Comparison of ENCODE assay signal across 25 cellular contexts in genomic region chr10:32114500-32114899, GRCh38.
"Had no signal": no experiment of that assay in that cellular context is flagged by ENCODE, and none has a peak within 500 bp of the region (broad histone marks: within the 10 kb centered on the region; RNA-seq: fewer than 3 reads in every experiment).

No MANE protein-coding gene starts in this region.

- DNase-seq: activated CD4-positive, alpha-beta T cell treated with anti-CD3 and anti-CD28 coated beads, Interleukin-2, amount 10 ng/mL, durations not matched to agents 24 days and 14 days; activated CD4-positive, alpha-beta T cell treated with anti-CD3 and anti-CD28 coated beads, Interleukin-2, amount 50 U/mL, for 4 hours; activated CD8-positive, alpha-beta T cell treated with anti-CD3 and anti-CD28 coated beads for 36 hours; activated gamma-delta T cell treated with Interleukin-2 at 50 U/mL for 16 hours; activated naive CD4-positive, alpha-beta T cell treated with anti-CD3 and anti-CD28 coated beads for 36 hours; activated T-cell treated with anti-CD3 and anti-CD28 coated beads, Interleukin-2, amount 50 U/mL, for 1 hour; adrenal gland; body of pancreas; caudate nucleus; cerebellar nuclear complex; Kasumi-1; KG1; MM.1S; MV-4-11; NCI-H1092; NCI-H1436 treated with DMSO at 0.1 percent for 48 hours; NCI-H1694 treated with DMSO at 0.1 percent for 48 hours; NCI-H2029; NCI-H345; NCI-H526 treated with DMSO at 0.1 percent for 48 hours; SHP77; SJCRH30; T1000 had no signal

- H3K4me1 ChIP-seq: adrenal gland had no signal

- H3K9me3 ChIP-seq: adrenal gland, body of pancreas, SJCRH30 had no signal

- H3K36me3 ChIP-seq: adrenal gland, SJCRH30 had no signal

- H3K27ac ChIP-seq: adrenal gland, body of pancreas, SJCRH30, SK-N-MC had no signal

- ATAC-seq: activated CD8-positive, alpha-beta T cell treated with anti-CD3 and anti-CD28 coated beads for 36 hours; activated naive CD4-positive, alpha-beta T cell treated with anti-CD3 and anti-CD28 coated beads, Interleukin-2, amount 50 U/mL, for 72 hours; body of pancreas had no signal

- H3K27me3 ChIP-seq: body of pancreas, SJCRH30 had no signal

- H3K4me3 ChIP-seq: adrenal gland, body of pancreas, SJCRH30, SK-N-MC had no signal
